In the genomic region with DNA sequence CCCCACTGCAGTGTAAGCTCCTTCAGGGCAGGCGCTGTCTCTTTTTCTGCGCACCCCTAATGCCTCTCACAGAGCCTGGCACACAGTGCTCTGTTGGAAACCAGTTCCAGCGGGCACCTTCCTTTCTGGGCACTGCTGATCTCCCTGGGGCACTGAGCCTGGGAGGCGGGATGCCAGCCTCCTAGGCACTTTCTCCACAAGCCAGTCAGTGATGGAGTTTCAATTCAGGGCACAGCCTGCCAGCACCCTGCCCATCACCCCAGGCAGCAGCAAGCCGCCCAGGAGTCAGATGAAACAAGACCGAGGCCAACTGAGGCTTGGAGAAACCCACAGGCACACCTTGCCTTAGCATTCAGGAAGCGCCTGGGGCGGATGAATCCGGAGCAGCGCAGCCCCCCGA, we compare ENCODE assay signal across 13 cellular contexts. TPM values are rescaled to one million over a fixed set of nuclear protein-coding genes. Genes with fewer than 3 reads are reported as not detected.
A peak's percentile ranks its signal among the peaks of the same experiment; 100 is the strongest.
DNase-seq lines count a peak whose midpoint lies in the region; ATAC-seq, FAIRE-seq and TF ChIP-seq lines count a peak whose summit lies in the region.
"Had no signal": no experiment of that assay in that cellular context is flagged by ENCODE, and none has a peak within 500 bp of the region (broad histone marks: within the 10 kb centered on the region; RNA-seq: fewer than 3 reads in every experiment).

No MANE protein-coding gene starts in this region.

- ATAC-seq in A549 (0 out of 6 replicates have a peak, but pooled peaks of 1 of the 2 experiments have one; percentile 12), heart right ventricle (peak; percentile 32 to 81 (median 68)), GM18502 (IDR thresholded peaks at IDR 0.05; ENCODE audit: poor library complexity, unreplicated experiment) (no peak), HG03521 (IDR thresholded peaks at IDR 0.05; ENCODE audit: unreplicated experiment) (no peak)

- H3K4me1 ChIP-seq in A549 (peaks cover 11% of the 10 kb centered on the region; the same call in 1 of the 3 replicates), heart right ventricle (peaks cover 0 to 58% (median 33%) of the 10 kb centered on the region in 9 donors), neuron (ENCODE audit: insufficient read depth, low read length) (peaks cover 31% of the 10 kb centered on the region)

- no peak for TF ChIP-seq EP300 in A549 (IDR thresholded peaks at IDR 0.05)

- DNase-seq in A549 (ENCODE audit: low read depth in 1 of 2, low spot score in 1 of 2) (no peak), amygdala (lab: John Stamatoyannopoulos, UW) (peak in 30 of 56 donors; percentile 12 to 77 (median 44)), heart right ventricle (peak in 1 of 2 donors; percentile 54), NCI-H446 treated with DMSO at 0.1 percent for 48 hours (lab: John Stamatoyannopoulos, UW) (no peak), RKO (ENCODE audit: low spot score) (no peak)
- DNase-seq: activated T-cell treated with anti-CD3 and anti-CD28 coated beads, Interleukin-2, amount 50 U/mL, for 1 hour; NCI-H1436 treated with DMSO at 0.1 percent for 48 hours had no signal

- H3K27me3 ChIP-seq in heart right ventricle (peaks cover 0 to 18% (median 0%) of the 10 kb centered on the region in 7 donors), neuron (ENCODE audit: insufficient read depth, low read length) (no peaks in the 10 kb centered on the region)

- H3K4me3 ChIP-seq in A549 (no peak overlapping the region), heart right ventricle (peak overlapping the region in 9 of 10 donors; percentile 30 to 59 (median 50)), neuron (ENCODE audit: low read length) (peak overlapping the region; percentile 12)
- H3K4me3 ChIP-seq: SJSA1 had no signal

- 93% methylated on average over 11 of the region's 11 CpGs for WGBS in A549 (ENCODE audit: missing lambda C conversion rate)
- WGBS in heart right ventricle, 2 donors, result 25 to 35% methylated on average over 11 of the region's 11 CpGs

- H3K27ac ChIP-seq in A549 (peak overlapping the region; percentile 12 to 68; a peak in 5 of 6 replicates), heart right ventricle (peak overlapping the region; percentile 32 to 91 (median 86))
- H3K27ac ChIP-seq: C4-2B, SJSA1 had no signal

- no peak overlapping the region for H2AFZ ChIP-seq in neuron (ENCODE audit: low read depth, low read length)

- H3K4me2 ChIP-seq in A549, result no peak overlapping the region; the same call in 2 of the 3 replicates

- FAIRE-seq in A549 (lab: Jason Lieb, UNC), result no peak
- FAIRE-seq: GM18507 had no signal

- TF ChIP-seq POLR2A in A549 (IDR thresholded peaks at IDR 0.05; ENCODE audit: low read length), result no peak

- CTCF ChIA-PET in A549 (lab: Yijun Ruan, JAX), result interaction anchor here (1.2 to 12.2 kb wide), 5 partner anchors 20 to 69 kb away, joined by 3 to 122 read pairs (median 5); partner anchors contain the start of gene TSFM

- POLR2A ChIA-PET in A549 (lab: Yijun Ruan, JAX), result interaction anchor here (1.1 to 1.8 kb wide), 2 partner anchors 13 to 38 kb away, joined by 3 to 9 read pairs; no protein-coding TSS in a partner anchor

- H3K36me3 ChIP-seq in heart right ventricle (no peaks in the 10 kb centered on the region), neuron (ENCODE audit: insufficient read depth, low read length) (no peaks in the 10 kb centered on the region)
- H3K36me3 ChIP-seq: SJSA1 had no signal

- intact Hi-C loops in heart right ventricle (cut with DNase I), result no loop called here

- H3K9me3 ChIP-seq in A549, result no peaks in the 10 kb centered on the region
- peaks cover 0 to 4% (median 0%) of the 10 kb centered on the region in 11 donors for H3K9me3 ChIP-seq in heart right ventricle
- H3K9me3 ChIP-seq in neuron (ENCODE audit: low read length), result no peaks in the 10 kb centered on the region

- TF ChIP-seq RAD21 in A549 (conservative IDR thresholded peaks at IDR 0.05 in 1 of 2, IDR thresholded peaks at IDR 0.05 in 1 of 2), result no peak

- TF ChIP-seq CTCF in A549 (IDR thresholded peaks at IDR 0.05), result no peak
- TF ChIP-seq CTCF in heart right ventricle (IDR thresholded peaks at IDR 0.05), result no peak

TF ChIP-seq in A549, 52 proteins besides CTCF, POLR2A, EP300 and RAD21:
- no peak for TF ChIP-seq HOXB13 (CRISPR knock-in tag; IDR thresholded peaks at IDR 0.05; ENCODE audit: low read depth)
- no peak for TF ChIP-seq EHMT2 (IDR thresholded peaks at IDR 0.05; ENCODE audit: low read depth)
- TF ChIP-seq RNF2 (IDR thresholded peaks at IDR 0.05; ENCODE audit: borderline replicate concordance, low read depth), result no peak
- TF ChIP-seq RARB (CRISPR knock-in tag; IDR thresholded peaks at IDR 0.05), result no peak
- TF ChIP-seq RCOR1 (IDR thresholded peaks at IDR 0.05; ENCODE audit: low read depth, low read length), result no peak
- TF ChIP-seq ZNF302 (CRISPR knock-in tag; IDR thresholded peaks at IDR 0.05), result no peak
- TF ChIP-seq HOXB5 (CRISPR knock-in tag; IDR thresholded peaks at IDR 0.05), result no peak
- no peak for TF ChIP-seq CBX8 (IDR thresholded peaks at IDR 0.05)
- no peak for TF ChIP-seq KDM5A (IDR thresholded peaks at IDR 0.05)
- TF ChIP-seq ESRRA (IDR thresholded peaks at IDR 0.05; ENCODE audit: borderline replicate concordance, low read length), result no peak
- no peak for TF ChIP-seq SREBF2 (IDR thresholded peaks at IDR 0.05)
- TF ChIP-seq JUN (IDR thresholded peaks at IDR 0.05), result no peak
- no peak for TF ChIP-seq TFCP2L1 (CRISPR knock-in tag; IDR thresholded peaks at IDR 0.05)
- TF ChIP-seq GATA3 (IDR thresholded peaks at IDR 0.05; ENCODE audit: borderline replicate concordance), result no peak
- no peak for TF ChIP-seq FOSB (CRISPR knock-in tag; IDR thresholded peaks at IDR 0.05)
- no peak for TF ChIP-seq E2F6 (IDR thresholded peaks at IDR 0.05; ENCODE audit: borderline replicate concordance, low read depth)
- TF ChIP-seq, protein P1, sequence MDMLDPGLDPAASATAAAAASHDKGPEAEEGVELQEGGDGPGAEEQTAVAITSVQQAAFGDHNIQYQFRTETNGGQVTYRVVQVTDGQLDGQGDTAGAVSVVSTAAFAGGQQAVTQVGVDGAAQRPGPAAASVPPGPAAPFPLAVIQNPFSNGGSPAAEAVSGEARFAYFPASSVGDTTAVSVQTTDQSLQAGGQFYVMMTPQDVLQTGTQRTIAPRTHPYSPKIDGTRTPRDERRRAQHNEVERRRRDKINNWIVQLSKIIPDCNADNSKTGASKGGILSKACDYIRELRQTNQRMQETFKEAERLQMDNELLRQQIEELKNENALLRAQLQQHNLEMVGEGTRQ (IDR thresholded peaks at IDR 0.05), result no peak
- TF ChIP-seq FOSL2 (IDR thresholded peaks at IDR 0.05), result no peak
- TF ChIP-seq FOSL2 (CRISPR knock-in tag; IDR thresholded peaks at IDR 0.05), result no peak
- no peak for TF ChIP-seq CEBPB (IDR thresholded peaks at IDR 0.05)
TF ChIP-seq in A549: peak in this region for 0.

RNA-seq across cellular contexts. Expression of gene CTDSP2, which starts 5.7 kb away (rescaled TPM):
- polyA plus RNA-seq in A549 (2011; rRNA removed) (87.7 and 114 TPM in 2 replicates), A549 (2017; fragmentation: RNase III; extraction: RNeasy Plus Mini Kit Qiagen cat#74134 plus additional on column Dnase treatment) (26.1 to 34.5 TPM (median 31.3 TPM) in 3 replicates), heart right ventricle (10 to 100 TPM; 31.2 to 31.7 TPM)
- 61.9 and 67.6 TPM in 2 replicates for polyA plus RNA-seq in A549 (2012; cell fraction: cytosol; rRNA removed)
- 45.2 and 53.4 TPM in 2 replicates for polyA plus RNA-seq in A549 (2012; cell fraction: nucleus; rRNA removed)
- polyA minus RNA-seq in A549 (2011; rRNA and poly(A)+ RNA removed), result 127 and 135 TPM in 2 replicates
- 100 to 1,000 TPM in 2 of 10 donors, 10 to 100 TPM in 8; 76.4 to 138 (median 86.3) TPM for total RNA-seq in heart right ventricle

RNA-seq across cellular contexts. Expression of gene AVIL, which starts 33.7 kb away (rescaled TPM):
- polyA plus RNA-seq in A549 (2011; rRNA removed) (0.99 and 1.1 TPM in 2 replicates), A549 (2017; fragmentation: RNase III; extraction: RNeasy Plus Mini Kit Qiagen cat#74134 plus additional on column Dnase treatment) (0.33 to 1.1 TPM (median 0.53 TPM) in 3 replicates), heart right ventricle (1 to 10 TPM; 1.3 to 8.4 TPM)
- 0.20 and 0.30 TPM in 2 replicates for polyA plus RNA-seq in A549 (2012; cell fraction: cytosol; rRNA removed)
- 1.2 and 1.5 TPM in 2 replicates for polyA plus RNA-seq in A549 (2012; cell fraction: nucleus; rRNA removed)
- 0.37 and 0.63 TPM in 2 replicates for polyA minus RNA-seq in A549 (2011; rRNA and poly(A)+ RNA removed)
- 1 to 10 TPM in 9 of 10 donors, under 1 TPM in 1; 1.00 to 2.9 (median 1.7) TPM for total RNA-seq in heart right ventricle

Comparison
In these comparisons a context has a peak if more than half of its experiments do, and no peak if none do; other contexts are left out.
1. ATAC-seq: peak in heart right ventricle (8 of 8); none in GM18502 (single experiment) and HG03521 (single experiment).
2. DNase-seq: peak in amygdala (30 of 56); none in A549 (0 of 2), NCI-H446 treated with DMSO at 0.1 percent for 48 hours (single experiment) and RKO (single experiment).